ENCODE assay signal across 21 cellular contexts in the genomic region with DNA sequence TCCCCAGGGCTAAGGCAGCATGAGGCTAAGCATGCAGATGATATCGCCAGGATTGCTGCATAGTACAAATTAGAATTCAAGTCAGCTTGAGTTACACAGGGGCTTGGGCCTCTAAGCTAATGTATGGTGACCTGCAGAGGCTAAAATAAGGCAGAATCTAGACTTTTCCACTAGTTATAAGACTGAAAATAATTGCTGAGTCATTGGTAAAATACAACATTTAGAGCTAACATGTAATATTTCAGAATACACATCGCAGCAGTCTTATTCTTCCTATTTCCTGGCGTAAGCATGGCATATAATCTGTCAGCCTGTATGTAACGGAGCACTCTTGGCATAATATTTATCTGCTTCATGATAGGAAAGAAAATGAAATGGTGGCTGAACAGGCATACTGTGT. TPM values are rescaled to one million over a fixed set of nuclear protein-coding genes. Genes with fewer than 3 reads are reported as not detected.
DNase-seq lines count a peak whose midpoint lies in the region; ATAC-seq, FAIRE-seq and TF ChIP-seq lines count a peak whose summit lies in the region.
"Had no signal": no experiment of that assay in that cellular context is flagged by ENCODE, and none has a peak within 500 bp of the region (broad histone marks: within the 10 kb centered on the region; RNA-seq: fewer than 3 reads in every experiment).

No MANE protein-coding gene starts in this region.

- no peak overlapping the region for H4K5ac ChIP-seq in H1 (ENCODE audit: insufficient read length, low read depth, low read length)

- H3K9ac ChIP-seq in OCI-LY1 (ENCODE audit: low read length) (no peak overlapping the region), H1 (replicated peaks in 1 of 4; ENCODE audit: extremely low read depth in 1 of 4, low read depth in 3 of 4, low read length in 3 of 4) (no peak overlapping the region)

- no peak overlapping the region for H3K56ac ChIP-seq in H1 (replicated peaks; ENCODE audit: insufficient read length, low read depth, low read length)

- TF ChIP-seq EP300 in A549 (IDR thresholded peaks at IDR 0.05) (no peak), H1 (IDR thresholded peaks at IDR 0.05; ENCODE audit: borderline replicate concordance in 1 of 2, low read depth in 2 of 2, low read length in 2 of 2) (no peak)

- no peak overlapping the region for H2BK12ac ChIP-seq in H1 (ENCODE audit: low read depth, low read length)

- ATAC-seq in A549 (no peak), GM21717 (IDR thresholded peaks at IDR 0.05; ENCODE audit: unreplicated experiment) (no peak)

- no peaks in the 10 kb centered on the region for H3K9me2 ChIP-seq in OCI-LY1 (ENCODE audit: low read depth, low read length)

- no peaks in the 10 kb centered on the region for H3K27me3 ChIP-seq in OCI-LY1 (ENCODE audit: insufficient read depth, low read length)
- H3K27me3 ChIP-seq in H1 (replicated peaks in 1 of 4; ENCODE audit: control insufficient read depth in 3 of 4, extremely low read depth in 1 of 4, insufficient read depth in 3 of 4, low read length in 3 of 4), result no peaks in the 10 kb centered on the region
- H3K27me3 ChIP-seq: BE2C had no signal

- H2BK15ac ChIP-seq in H1 (ENCODE audit: low read length), result no peak overlapping the region

- TF ChIP-seq RAD21 in A549 (conservative IDR thresholded peaks at IDR 0.05 in 1 of 2, IDR thresholded peaks at IDR 0.05 in 1 of 2) (no peak), H1 (IDR thresholded peaks at IDR 0.05 in 1 of 2, conservative IDR thresholded peaks at IDR 0.05 in 1 of 2; ENCODE audit: low read depth in 2 of 2, low read length in 2 of 2) (no peak)

- H3K4me2 ChIP-seq in A549 (no peak overlapping the region), OCI-LY1 (ENCODE audit: low read length) (peak overlapping the region; percentile 16; the same call in 1 of the 2 replicates), H1 (ENCODE audit: insufficient read depth in 1 of 2, low read depth in 2 of 2, low read length in 2 of 2) (no peak overlapping the region)

- H3F3A ChIP-seq in OCI-LY1 (ENCODE audit: insufficient read depth, low read length), result no peaks in the 10 kb centered on the region

- H3K23me2 ChIP-seq in H1 (ENCODE audit: low read depth, low read length), result no peaks in the 10 kb centered on the region

- no peak overlapping the region for H3K18ac ChIP-seq in H1 (ENCODE audit: extremely low read depth, low read length)

- H3K9me3 ChIP-seq in A549 (no peaks in the 10 kb centered on the region), OCI-LY1 (ENCODE audit: low read length) (no peaks in the 10 kb centered on the region), H1 (ENCODE audit: insufficient read depth in 2 of 2, low read depth in 1 of 2, low read length in 1 of 2) (no peaks in the 10 kb centered on the region)
- H3K9me3 ChIP-seq: BE2C, HAP-1 had no signal

- no peaks in the 10 kb centered on the region for H3K4me1 ChIP-seq in A549
- peaks cover 11% of the 10 kb centered on the region for H3K4me1 ChIP-seq in OCI-LY1 (ENCODE audit: insufficient read depth, low read length, severe bottlenecking)
- H3K4me1 ChIP-seq in H1 (replicated peaks in 1 of 4; ENCODE audit: control insufficient read depth in 3 of 4, insufficient read depth in 4 of 4, low read length in 3 of 4), result no peaks in the 10 kb centered on the region
- H3K4me1 ChIP-seq: BE2C, HAP-1 had no signal

- TF ChIP-seq POLR2A in A549 (IDR thresholded peaks at IDR 0.05; ENCODE audit: low read length) (no peak), GM12891 (IDR thresholded peaks at IDR 0.05; ENCODE audit: low read depth, low read length) (no peak), H1 (IDR thresholded peaks at IDR 0.05; ENCODE audit: control extremely low read depth in 1 of 2, low read depth in 2 of 2, low read length in 2 of 2) (no peak)

- 84% methylated on average over 4 of the region's 4 CpGs for WGBS in A549 (ENCODE audit: missing lambda C conversion rate)
- WGBS in H1 (ENCODE audit: extremely low coverage in 1 of 2, insufficient coverage in 1 of 2, insufficient read length in 1 of 2, insufficient replicate concordance in 2 of 2, low coverage in 1 of 2, low lambda C conversion rate in 2 of 2, missing lambda C conversion rate in 1 of 2), 2 experiments, result 91% methylated on average over 4 of the region's 4 CpGs; no CpG with 5 or more reads in 1 of the 2 experiments

- H3K14ac ChIP-seq in H1 (ENCODE audit: insufficient read length), result no peak overlapping the region

- no peak overlapping the region for H2BK5ac ChIP-seq in H1 (ENCODE audit: low read depth, low read length)

- peak overlapping the region; percentile 73; the same call in 1 of the 2 replicates for H2AFZ ChIP-seq in OCI-LY1 (ENCODE audit: low read length)
- H2AFZ ChIP-seq in H1 (ENCODE audit: low read length), result 0 out of 2 replicates have a peak overlapping the region, but pooled peaks have one; percentile 51

- H4K20me1 ChIP-seq in OCI-LY1 (ENCODE audit: insufficient read depth, low read length) (no peaks in the 10 kb centered on the region), H1 (replicated peaks in 1 of 2; ENCODE audit: control insufficient read depth in 1 of 2, insufficient read depth in 2 of 2, low read length in 2 of 2) (no peaks in the 10 kb centered on the region)

- H3K79me2 ChIP-seq in OCI-LY1 (ENCODE audit: insufficient read depth, low read length) (no peaks in the 10 kb centered on the region), H1 (ENCODE audit: control insufficient read depth in 1 of 2, insufficient read depth in 2 of 2, low read length in 2 of 2) (no peaks in the 10 kb centered on the region)

- H3K27ac ChIP-seq in A549, result peak overlapping the region in 1 of 2 experiments; percentile 36; a peak in 3 of 6 replicates
- H3K27ac ChIP-seq in OCI-LY1 (ENCODE audit: low read depth, low read length, poor library complexity, severe bottlenecking), result no peak overlapping the region
- no peak overlapping the region for H3K27ac ChIP-seq in H1 (ENCODE audit: low read depth, low read length)

- TF ChIP-seq CTCF in A549 (IDR thresholded peaks at IDR 0.05), result no peak
- no peak for TF ChIP-seq CTCF in OCI-LY1 (IDR thresholded peaks at IDR 0.05; ENCODE audit: low read length)
- TF ChIP-seq CTCF in H1 (IDR thresholded peaks at IDR 0.05; ENCODE audit: control extremely low read depth in 1 of 3, insufficient read depth in 1 of 3, low read depth in 1 of 3, low read length in 3 of 3), result no peak

- CTCF ChIA-PET in A549 (lab: Yijun Ruan, JAX), result interaction anchor here (0.8 kb wide), 1 partner anchor 13 kb away, joined by 3 read pairs; no protein-coding TSS in a partner anchor
- CTCF ChIA-PET in H1 (lab: Charles Lee; ENCODE audit: partially characterized antibody), result no interaction called here

- no peak overlapping the region for H2BK20ac ChIP-seq in H1 (ENCODE audit: low read length)

- H3K79me1 ChIP-seq in H1 (ENCODE audit: low read depth, low read length), result no peaks in the 10 kb centered on the region

- no peak overlapping the region for H2BK120ac ChIP-seq in H1 (replicated peaks; ENCODE audit: low read depth, low read length)

- no peak for FAIRE-seq in A549 (lab: Jason Lieb, UNC)
- peak; percentile 13 for FAIRE-seq in GM12891 (lab: Jason Lieb, UNC)
- no peak for FAIRE-seq in H1 (lab: Jason Lieb, UNC)
- FAIRE-seq: G401.6, GM19239 had no signal

- H4K91ac ChIP-seq in H1 (replicated peaks; ENCODE audit: insufficient read length, low read length), result no peak overlapping the region

- H3K36me3 ChIP-seq in OCI-LY1 (ENCODE audit: insufficient read depth, low read length) (no peaks in the 10 kb centered on the region), H1 (ENCODE audit: control insufficient read depth in 2 of 4, insufficient read depth in 4 of 4, low read length in 3 of 4) (no peaks in the 10 kb centered on the region)
- H3K36me3 ChIP-seq: BE2C, HAP-1 had no signal

- no peak overlapping the region for H3K4ac ChIP-seq in H1 (replicated peaks; ENCODE audit: insufficient read length, low read depth, low read length)

- POLR2A ChIA-PET in A549 (lab: Yijun Ruan, JAX), result no interaction called here
- POLR2A ChIA-PET in H1 (lab: Charles Lee; ENCODE audit: partially characterized antibody), result interaction anchor here (1.8 kb wide), 1 partner anchor 15 kb away, joined by 4 read pairs; the partner anchor contains the start of gene RBMS3

- H2AK5ac ChIP-seq in H1 (ENCODE audit: low read depth, low read length), result no peak overlapping the region

- no peak overlapping the region for H4K8ac ChIP-seq in H1 (ENCODE audit: extremely low read depth, insufficient read depth, low read length)

- H3K4me3 ChIP-seq in A549, result no peak overlapping the region
- H3K4me3 ChIP-seq in OCI-LY1 (ENCODE audit: low read depth, low read length, poor library complexity, severe bottlenecking), result no peak overlapping the region
- no peak overlapping the region for H3K4me3 ChIP-seq in H1 (ENCODE audit: extremely low read depth in 1 of 4, insufficient read depth in 2 of 4, low read depth in 3 of 4, low read length in 4 of 4)
- H3K4me3 ChIP-seq: HAP-1 had no signal

- DNase-seq in A549 (ENCODE audit: low read depth in 1 of 2, low spot score in 1 of 2) (no peak), GM12891 (ENCODE audit: insufficient read length, low spot score) (no peak), H1 (ENCODE audit: low read depth in 1 of 2, low spot score in 2 of 2) (no peak), NCI-H526 treated with DMSO at 0.1 percent for 48 hours (lab: John Stamatoyannopoulos, UW) (no peak), NCI-H2107 (lab: John Stamatoyannopoulos, UW) (no peak), iPS-NIHi7 (ENCODE audit: extremely low spot score) (no peak)
- DNase-seq: ACHN; BE2C; C1 segment of cervical spinal cord; CD4-positive, CD25-positive, alpha-beta regulatory T cell; CD8-positive, alpha-beta memory T cell; COR-L47; DMS 273 treated with DMSO at 0.1 percent for 48 hours; DMS53; DND-41; GOT3 had no signal

- H3K23ac ChIP-seq in H1 (ENCODE audit: insufficient read length), result no peak overlapping the region

TF ChIP-seq in GM12891, 5 proteins besides CTCF, POLR2A, EP300 and RAD21 (continues in another document):
- no peak for TF ChIP-seq PAX5 (IDR thresholded peaks at IDR 0.05; ENCODE audit: insufficient read depth, low read length, severe bottlenecking)

RNA-seq across cellular contexts. Expression of gene RBMS3, which starts 15.2 kb away (rescaled TPM):
- polyA plus RNA-seq in A549 (2011; rRNA removed) (4.1 TPM in 2 replicates), A549 (2017; fragmentation: RNase III; extraction: RNeasy Plus Mini Kit Qiagen cat#74134 plus additional on column Dnase treatment) (0.66 to 1.4 TPM (median 0.92 TPM) in 3 replicates), H1 (2011; rRNA removed) (3.7 and 4.2 TPM in 2 replicates)
- polyA plus RNA-seq in A549 (2012; cell fraction: cytosol; rRNA removed), result 0.87 and 1.1 TPM in 2 replicates
- polyA plus RNA-seq in A549 (2012; cell fraction: nucleus; rRNA removed), result 1.2 and 2.1 TPM in 2 replicates
- 27.5 and 32.3 TPM in 2 replicates for polyA minus RNA-seq in A549 (2011; rRNA and poly(A)+ RNA removed)
- 0.58 TPM for polyA plus RNA-seq in GM12891 (2012; ENCODE audit: low read depth, missing spikeins)
- 5.4 and 6.9 TPM in 2 replicates for total RNA-seq in H1 (2021; fragmentation: NEBNext Ultra II Directional; extraction: Animal tissue kit (Norgen Biotek cat#: 25700))
- polyA plus RNA-seq in H1 (2011; cell fraction: cytosol; rRNA removed), result 4.6 TPM
- 6.0 TPM for polyA plus RNA-seq in H1 (2011; cell fraction: nucleus; rRNA removed)
- polyA plus RNA-seq in H1 (2012, experiment 1 of 2), result 3.8 to 6.0 TPM (median 4.7 TPM) in 4 replicates
- 0.20 TPM for polyA plus RNA-seq in H1 (2012, experiment 2 of 2)
- polyA plus RNA-seq in H1 (2013, experiment 1 of 2), result 4.4 TPM
- polyA plus RNA-seq in H1 (2013, experiment 2 of 2), result 4.1 TPM
- 9.0 and 12.2 TPM in 2 replicates for polyA minus RNA-seq in H1 (2011; rRNA and poly(A)+ RNA removed)
- polyA minus RNA-seq in H1 (2011; cell fraction: cytosol; rRNA and poly(A)+ RNA removed), result 1.2 TPM
- 18.6 TPM for polyA minus RNA-seq in H1 (2011; cell fraction: nucleus; rRNA and poly(A)+ RNA removed)

Comparison
In these comparisons a context has a peak if more than half of its experiments do, and no peak if none do; other contexts are left out.
1. Of the 18 proteins assayed by ChIP-seq in both H1 and A549: peak only in H1: none; only in A549: none; in both: MAFK; in neither: 17.